12 cellular contexts compared by ENCODE assay signal in the genomic region with DNA sequence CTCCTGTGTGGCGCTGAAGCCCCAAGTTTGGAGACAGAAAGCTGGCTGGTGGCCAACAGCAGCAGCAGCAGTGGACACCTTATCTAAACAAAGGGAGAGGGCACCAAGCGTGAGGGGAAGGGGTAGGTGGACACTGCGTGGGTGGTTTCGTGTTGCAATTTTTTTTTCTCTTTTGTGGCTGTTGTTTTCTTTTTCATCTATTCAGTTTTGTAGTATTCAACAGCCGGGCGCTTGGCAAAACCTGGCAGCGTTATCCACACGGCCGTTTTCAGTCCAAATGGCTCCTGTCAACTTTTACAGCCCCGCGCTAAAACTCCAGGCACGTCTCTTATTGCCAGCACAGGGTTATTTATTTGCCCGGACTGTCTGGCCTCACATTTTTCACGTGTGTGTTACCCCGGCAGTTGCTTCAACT.
DNase-seq lines count a peak whose midpoint lies in the region; ATAC-seq, FAIRE-seq and TF ChIP-seq lines count a peak whose summit lies in the region.
"Had no signal": no experiment of that assay in that cellular context is flagged by ENCODE, and none has a peak within 500 bp of the region (broad histone marks: within the 10 kb centered on the region; RNA-seq: fewer than 3 reads in every experiment).

No MANE protein-coding gene starts in this region.

- H3K4me3 ChIP-seq in esophagus muscularis mucosa (peak overlapping the region in 1 of 4 donors; percentile 17), neuron (ENCODE audit: low read length) (peak overlapping the region; percentile 37), aorta (ENCODE audit: low read length in 2 of 2) (no peak overlapping the region)

- peak overlapping the region; percentile 4 for H2AFZ ChIP-seq in neuron (ENCODE audit: low read depth, low read length)

- TF ChIP-seq EP300 in esophagus muscularis mucosa (IDR thresholded peaks at IDR 0.05) = no peak

- no peak for TF ChIP-seq CTCF in esophagus muscularis mucosa (IDR thresholded peaks at IDR 0.05)

- H3K27me3 ChIP-seq in esophagus muscularis mucosa (no peaks in the 10 kb centered on the region), neuron (ENCODE audit: insufficient read depth, low read length) (peaks cover 3% of the 10 kb centered on the region), aorta (ENCODE audit: control insufficient read depth in 1 of 2, insufficient read depth in 2 of 2, low read length in 1 of 2) (no peaks in the 10 kb centered on the region)

- ATAC-seq in aorta (ENCODE audit: low FRiP score) = no peak
- ATAC-seq: activated CD8-positive, alpha-beta memory T cell treated with anti-CD3 and anti-CD28 coated beads, Interleukin-2, amount 10 ng/mL, durations not matched to agents 7 days and 5 days had no signal

- peak; percentile 58 for DNase-seq in EH (ENCODE audit: low read depth)
- peak; percentile 53 for DNase-seq in NCI-H146 (lab: John Stamatoyannopoulos, UW)
- no peak for DNase-seq in esophagus muscularis mucosa (ENCODE audit: extremely low spot score)
- no peak for DNase-seq in iPS-NIHi11 (ENCODE audit: low spot score)
- DNase-seq in aorta = no peak
- DNase-seq in mesenteric fat pad (ENCODE audit: low spot score) = no peak
- DNase-seq in frontal cortex (ENCODE audit: low spot score in 2 of 2) = no peak
- DNase-seq: activated CD8-positive, alpha-beta memory T cell treated with anti-CD3 and anti-CD28 coated beads, Interleukin-2, amount 10 ng/mL, durations not matched to agents 7 days and 5 days; DMS79 treated with DMSO at 0.1 percent for 48 hours; KG1; T-helper 2 cell had no signal

- 50% methylated on average over 15 of the region's 15 CpGs for WGBS in esophagus muscularis mucosa
- WGBS in aorta, 2 donors = 2 to 40% methylated on average over 15 of the region's 15 CpGs

- intact Hi-C loops in esophagus muscularis mucosa (cut with DNase I) (loop anchor here (5.0 to 10.0 kb wide), 2 partner anchors 171 to 182 kb away; no protein-coding TSS in a partner anchor), aorta (cut with DNase I) (loop anchor here (5.0 to 10.0 kb wide), 4 partner anchors 107 to 359 kb away; no protein-coding TSS in a partner anchor)

- H3K27ac ChIP-seq in esophagus muscularis mucosa (replicated peaks in 1 of 4) = peak overlapping the region; percentile 62 to 64 (median 64)
- H3K27ac ChIP-seq in aorta (ENCODE audit: low read depth in 1 of 2, low read length in 2 of 2) = no peak overlapping the region

- H3K4me1 ChIP-seq in esophagus muscularis mucosa (peaks cover 8 to 51% (median 35%) of the 10 kb centered on the region in 4 donors), neuron (ENCODE audit: insufficient read depth, low read length) (peaks cover 34% of the 10 kb centered on the region), aorta (ENCODE audit: control insufficient read depth in 1 of 2, insufficient read depth in 2 of 2, low read length in 2 of 2) (no peaks in the 10 kb centered on the region)

- H3K36me3 ChIP-seq in esophagus muscularis mucosa (no peaks in the 10 kb centered on the region), neuron (ENCODE audit: insufficient read depth, low read length) (no peaks in the 10 kb centered on the region), aorta (ENCODE audit: control insufficient read depth in 1 of 2, insufficient read depth in 2 of 2, low read length in 1 of 2) (no peaks in the 10 kb centered on the region)

- no peaks in the 10 kb centered on the region for H3K9me3 ChIP-seq in esophagus muscularis mucosa
- H3K9me3 ChIP-seq in neuron (ENCODE audit: low read length) = no peaks in the 10 kb centered on the region
- no peaks in the 10 kb centered on the region for H3K9me3 ChIP-seq in aorta (ENCODE audit: control insufficient read depth, low read length)

- FAIRE-seq in frontal cortex (lab: Jason Lieb, UNC) = no peak

- TF ChIP-seq POLR2A in esophagus muscularis mucosa (IDR thresholded peaks at IDR 0.05; ENCODE audit: low read depth) = no peak

Comparison
In these comparisons a context has a peak if more than half of its experiments do, and no peak if none do; other contexts are left out.
1. DNase-seq: peak in EH (single experiment) and NCI-H146 (single experiment); none in esophagus muscularis mucosa (single experiment), iPS-NIHi11 (single experiment), aorta (0 of 2), mesenteric fat pad (single experiment) and frontal cortex (0 of 2).
2. H3K27ac ChIP-seq: peak in esophagus muscularis mucosa (4 of 4); none in aorta (0 of 2).